ENCODE assay signal across 14 cellular contexts in genomic region chr10:36801660-36802059, GRCh38.
"Had no signal": no experiment of that assay in that cellular context is flagged by ENCODE, and none has a peak within 500 bp of the region (broad histone marks: within the 10 kb centered on the region; RNA-seq: fewer than 3 reads in every experiment).

No MANE protein-coding gene starts in this region.

- H3K9ac ChIP-seq: parathyroid adenoma had no signal

- H3K36me3 Mint-ChIP-seq: activated CD8-positive, alpha-beta memory T cell treated with anti-CD3 and anti-CD28 coated beads, Interleukin-2, amount 10 ng/mL, durations not matched to agents 7 days and 5 days; activated naive CD4-positive, alpha-beta T cell treated with anti-CD3 and anti-CD28 coated beads, Interleukin-2, amount 50 U/mL, for 24 hours; mesothelial cell of epicardium had no signal

- H3K4me1 Mint-ChIP-seq: activated CD8-positive, alpha-beta memory T cell treated with anti-CD3 and anti-CD28 coated beads, Interleukin-2, amount 10 ng/mL, durations not matched to agents 7 days and 5 days; activated naive CD4-positive, alpha-beta T cell treated with anti-CD3 and anti-CD28 coated beads, Interleukin-2, amount 50 U/mL, for 24 hours had no signal

- H3K27me3 ChIP-seq: gastrocnemius medialis, transverse colon had no signal

- FAIRE-seq: colon, keratinocyte, small intestine had no signal

- H3K27ac ChIP-seq: gastrocnemius medialis, parathyroid adenoma had no signal

- H3K4me3 Mint-ChIP-seq: activated CD8-positive, alpha-beta memory T cell treated with anti-CD3 and anti-CD28 coated beads, Interleukin-2, amount 10 ng/mL, durations not matched to agents 7 days and 5 days; activated naive CD4-positive, alpha-beta T cell treated with anti-CD3 and anti-CD28 coated beads, Interleukin-2, amount 50 U/mL, for 24 hours; activated T-cell treated with anti-CD3 and anti-CD28 coated beads, Interleukin-2, amount 50 U/mL, for 24 hours; mesothelial cell of epicardium had no signal

- H3K4me1 ChIP-seq: gastrocnemius medialis, parathyroid adenoma had no signal

- H3K4me3 ChIP-seq: gastrocnemius medialis, transverse colon had no signal

- ATAC-seq: activated CD8-positive, alpha-beta memory T cell treated with anti-CD3 and anti-CD28 coated beads, Interleukin-2, amount 10 ng/mL, durations not matched to agents 7 days and 5 days; gastrocnemius medialis had no signal

- H3K9me3 ChIP-seq: gastrocnemius medialis, transverse colon had no signal

- H2AFZ ChIP-seq: parathyroid adenoma had no signal

- H3K79me2 ChIP-seq: parathyroid adenoma had no signal

- DNase-seq: activated CD4-positive, alpha-beta T cell treated with anti-CD3 and anti-CD28 coated beads, Interleukin-2, amount 50 U/mL, for 48 hours; activated CD4-positive, CD25-positive, alpha-beta regulatory T cell treated with anti-CD3 and anti-CD28 coated beads, Interleukin-2, amount 50 U/mL, for 72 hours; activated CD8-positive, alpha-beta memory T cell treated with anti-CD3 and anti-CD28 coated beads, Interleukin-2, amount 10 ng/mL, durations not matched to agents 7 days and 5 days; activated effector memory CD4-positive, alpha-beta T cell treated with Interleukin-2 at 50 U/mL for 16 hours; activated T-cell treated with anti-CD3 and anti-CD28 coated beads, Interleukin-2, amount 50 U/mL, for 24 hours; gastrocnemius medialis; small intestine; T-helper 2 cell; transverse colon had no signal

- H3K27me3 Mint-ChIP-seq: activated CD8-positive, alpha-beta memory T cell treated with anti-CD3 and anti-CD28 coated beads, Interleukin-2, amount 10 ng/mL, durations not matched to agents 7 days and 5 days; activated naive CD4-positive, alpha-beta T cell treated with anti-CD3 and anti-CD28 coated beads, Interleukin-2, amount 50 U/mL, for 24 hours; activated T-cell treated with anti-CD3 and anti-CD28 coated beads, Interleukin-2, amount 50 U/mL, for 24 hours had no signal

- H3K36me3 ChIP-seq: gastrocnemius medialis, transverse colon had no signal

- H3K27ac Mint-ChIP-seq: activated CD8-positive, alpha-beta memory T cell treated with anti-CD3 and anti-CD28 coated beads, Interleukin-2, amount 10 ng/mL, durations not matched to agents 7 days and 5 days; activated naive CD4-positive, alpha-beta T cell treated with anti-CD3 and anti-CD28 coated beads, Interleukin-2, amount 50 U/mL, for 24 hours; activated T-cell treated with anti-CD3 and anti-CD28 coated beads, Interleukin-2, amount 50 U/mL, for 24 hours had no signal
